ENCODE assay signal across 8 cellular contexts in the genomic region with DNA sequence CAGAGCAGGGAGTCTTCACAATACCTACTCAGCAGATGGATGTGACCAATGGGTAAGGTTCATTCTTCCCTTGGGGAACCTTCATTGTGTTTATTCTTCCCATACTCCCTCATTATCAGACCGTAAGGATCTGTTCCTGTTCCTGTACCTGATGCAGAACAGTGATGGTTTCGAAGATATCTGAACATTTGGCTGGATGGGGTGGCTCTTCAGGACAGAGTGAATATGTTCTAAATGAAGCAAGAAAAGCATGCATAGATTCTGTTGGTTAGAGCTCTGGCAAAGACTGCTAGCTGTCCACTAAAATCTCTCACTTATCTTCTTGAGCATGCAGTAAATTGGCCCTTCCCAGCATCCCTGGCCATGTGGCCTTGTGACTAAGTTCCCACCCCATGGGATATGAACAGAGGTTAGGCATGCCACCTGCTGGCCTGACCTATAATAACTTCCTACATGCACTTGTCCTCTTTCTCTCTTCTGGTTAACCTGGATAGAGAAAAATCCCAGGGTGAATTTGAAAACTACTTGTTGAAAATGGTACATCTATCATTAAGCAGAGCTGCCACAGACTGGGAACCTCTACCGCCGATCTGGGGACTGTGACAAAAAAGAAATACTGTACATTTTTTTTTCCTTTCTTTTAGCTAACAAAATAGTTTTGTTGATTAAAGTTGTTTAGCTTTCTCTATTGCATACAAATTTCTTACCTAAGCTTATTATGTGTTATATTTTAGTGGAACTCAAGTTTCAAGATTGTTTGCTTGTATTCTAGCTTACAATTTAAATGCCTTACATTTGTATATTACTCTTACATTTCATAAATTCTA.
DNase-seq lines count a peak whose midpoint lies in the region; ATAC-seq, FAIRE-seq and TF ChIP-seq lines count a peak whose summit lies in the region.

No MANE protein-coding gene starts in this region.

- WGBS in psoas muscle, 3 donors: 49 to 62% (median 59%) methylated on average over 4 of the region's 4 CpGs

- H3K4me1 ChIP-seq in psoas muscle: no peaks in the 10 kb centered on the region

- ATAC-seq in GM21526 (IDR thresholded peaks at IDR 0.05; ENCODE audit: low FRiP score, unreplicated experiment) (peak; percentile 91), Right ventricle myocardium superior (ENCODE audit: poor library complexity) (peak; percentile 88), psoas muscle (peak; percentile 82 to 97 (median 94))

- H3K4me3 ChIP-seq in psoas muscle: no peak overlapping the region

- no peaks in the 10 kb centered on the region for H3K9me3 ChIP-seq in psoas muscle

- intact Hi-C loops in Right ventricle myocardium superior (cut with DNase I): loop anchor here (5.0 kb wide), 1 partner anchor 563 kb away; no protein-coding TSS in a partner anchor
- intact Hi-C loops in psoas muscle (cut with DNase I): loop anchor here (2.0 to 10.0 kb wide), 5 partner anchors 386 to 1636 kb away; a partner anchor contains a TSS

- DNase-seq in EH (ENCODE audit: low read depth): peak; percentile 74
- peak; percentile 29 for DNase-seq in HTR-8/SVneo (ENCODE audit: insufficient read length, low spot score)
- peak; percentile 75 for DNase-seq in RKO (ENCODE audit: low spot score)
- peak; percentile 7 for DNase-seq in activated gamma-delta T cell treated with anti-CD3 and anti-CD28 coated beads, Interleukin-2, amount 50 U/mL, for 16 hours (ENCODE audit: low read depth)
- peak; percentile 61 for DNase-seq in Right ventricle myocardium superior
- DNase-seq in psoas muscle: peak; percentile 47 to 71
- no peak for DNase-seq in cortex of kidney (lab: John Stamatoyannopoulos, UW)

- no peak overlapping the region for H3K27ac ChIP-seq in psoas muscle

- no peaks in the 10 kb centered on the region for H3K27me3 ChIP-seq in psoas muscle (ENCODE audit: insufficient read depth in 3 of 3, low read length in 2 of 3)

- H3K36me3 ChIP-seq in psoas muscle (ENCODE audit: insufficient read depth in 1 of 2, low read depth in 1 of 2): no peaks in the 10 kb centered on the region

- FAIRE-seq in HTR-8/SVneo (lab: Jason Lieb, UNC): no peak

- peak; percentile 81 for TF ChIP-seq CTCF in psoas muscle (IDR thresholded peaks at IDR 0.05)
